Comparison of ENCODE assay signal across 15 cellular contexts in genomic region chr11:77182542-77183420, GRCh38. TPM values are rescaled to one million over a fixed set of nuclear protein-coding genes. Genes with fewer than 3 reads are reported as not detected.
A peak's percentile ranks its signal among the peaks of the same experiment; 100 is the strongest.
DNase-seq lines count a peak whose midpoint lies in the region; ATAC-seq, FAIRE-seq and TF ChIP-seq lines count a peak whose summit lies in the region.
"Had no signal": no experiment of that assay in that cellular context is flagged by ENCODE, and none has a peak within 500 bp of the region (broad histone marks: within the 10 kb centered on the region; RNA-seq: fewer than 3 reads in every experiment).

No MANE protein-coding gene starts in this region.

- H4K91ac ChIP-seq in IMR-90 (ENCODE audit: insufficient read depth, low read depth, low read length) (no peak overlapping the region), neuronal stem cell (ENCODE audit: low read depth, low read length, poor library complexity) (no peak overlapping the region)

- ATAC-seq in Right ventricle myocardium inferior, result no peak
- ATAC-seq in IMR-90 (ENCODE audit: low read depth), result no peak

- no peak for TF ChIP-seq POLR2A in IMR-90 (IDR thresholded peaks at IDR 0.05; ENCODE audit: low read depth, low read length)

- no peak overlapping the region for H3K23ac ChIP-seq in IMR-90 (ENCODE audit: low read depth, low read length)
- H3K23ac ChIP-seq in neuronal stem cell (ENCODE audit: low read depth, low read length, poor library complexity), result no peak overlapping the region

- no peak overlapping the region for H2AFZ ChIP-seq in IMR-90 (replicated peaks; ENCODE audit: low read length, poor library complexity)
- H2AFZ ChIP-seq in neuronal stem cell (ENCODE audit: low read length), result no peak overlapping the region
- H2AFZ ChIP-seq: GM23248 had no signal

- H3K14ac ChIP-seq in IMR-90 (replicated peaks; ENCODE audit: low read depth, low read length) (no peak overlapping the region), neuronal stem cell (ENCODE audit: low read length) (no peak overlapping the region)

- no peak overlapping the region for H2BK15ac ChIP-seq in IMR-90 (ENCODE audit: low read depth, low read length)
- H2BK15ac ChIP-seq in neuronal stem cell (ENCODE audit: low read length), result no peak overlapping the region

- no peak overlapping the region for H3K56ac ChIP-seq in IMR-90 (ENCODE audit: extremely low read depth, insufficient read depth, low read length)

- H2BK5ac ChIP-seq in IMR-90 (ENCODE audit: low read depth, low read length, poor library complexity, severe bottlenecking) (no peak overlapping the region), neuronal stem cell (ENCODE audit: low read length) (no peak overlapping the region)

- H3K4ac ChIP-seq in IMR-90 (ENCODE audit: low read depth, low read length) (no peak overlapping the region), neuronal stem cell (ENCODE audit: low read length) (no peak overlapping the region)

- H2AK5ac ChIP-seq in IMR-90 (ENCODE audit: low read depth, low read length) (no peak overlapping the region), neuronal stem cell (ENCODE audit: low read depth, low read length) (no peak overlapping the region)

- H3K4me3 ChIP-seq in IMR-90 (ENCODE audit: insufficient read depth, low read depth, low read length), result no peak overlapping the region
- no peak overlapping the region for H3K4me3 ChIP-seq in kidney (ENCODE audit: low read length in 2 of 2)
- H3K4me3 ChIP-seq in neuronal stem cell (ENCODE audit: low read length in 2 of 2), result no peak overlapping the region
- H3K4me3 ChIP-seq: BLaER1, GM23248 had no signal

- no peak for TF ChIP-seq RAD21 in IMR-90 (IDR thresholded peaks at IDR 0.05; ENCODE audit: low read length)

- H3K27ac ChIP-seq in IMR-90 (ENCODE audit: insufficient read depth, low read length), result no peak overlapping the region
- H3K27ac ChIP-seq in kidney (ENCODE audit: low read depth in 2 of 2, low read length in 2 of 2), result no peak overlapping the region
- H3K27ac ChIP-seq in neuronal stem cell (replicated peaks; ENCODE audit: low read length), result no peak overlapping the region
- H3K27ac ChIP-seq: BLaER1, GM23248 had no signal

- H3K79me1 ChIP-seq in IMR-90 (ENCODE audit: low read depth in 1 of 2, low read length in 2 of 2) (no peaks in the 10 kb centered on the region), neuronal stem cell (ENCODE audit: low read depth, low read length) (no peaks in the 10 kb centered on the region)

- POLR2A ChIA-PET in IMR-90 (lab: Charles Lee; ENCODE audit: unreplicated experiment), result no interaction called here

- CTCF ChIA-PET in IMR-90 (lab: Yijun Ruan, JAX), result interaction anchor here (1.8 kb wide), 1 partner anchor 55 kb away, joined by 9 read pairs; the partner anchor contains the start of gene MYO7A

- H3K9ac ChIP-seq in IMR-90 (ENCODE audit: low read depth, low read length) (no peak overlapping the region), kidney (ENCODE audit: low read length in 2 of 2) (no peak overlapping the region), neuronal stem cell (ENCODE audit: low read depth, low read length, poor library complexity) (no peak overlapping the region)
- H3K9ac ChIP-seq: BLaER1, GM23248 had no signal

- H3K27me3 ChIP-seq in IMR-90 (ENCODE audit: control insufficient read depth, insufficient read depth, low read length) (peaks cover 39% of the 10 kb centered on the region), neuronal stem cell (ENCODE audit: control insufficient read depth in 3 of 3, insufficient read depth in 3 of 3, low read depth in 1 of 3, low read length in 3 of 3) (no peaks in the 10 kb centered on the region)
- H3K27me3 ChIP-seq: BLaER1 had no signal

- intact Hi-C loops in Right ventricle myocardium inferior (cut with DNase I) (no loop called here), cardiac septum (cut with DNase I) (no loop called here), IMR-90 (cut with micrococcal nuclease) (loop anchor here (10.0 kb wide), 1 partner anchor 258 kb away; no protein-coding TSS in a partner anchor), kidney (cut with DNase I) (no loop called here)

- H2BK120ac ChIP-seq in IMR-90 (ENCODE audit: low read depth, low read length) (no peak overlapping the region), neuronal stem cell (ENCODE audit: low read depth, low read length) (no peak overlapping the region)

- no peaks in the 10 kb centered on the region for H3K9me3 ChIP-seq in IMR-90 (ENCODE audit: control insufficient read depth, insufficient read depth, low read length)
- no peaks in the 10 kb centered on the region for H3K9me3 ChIP-seq in kidney (ENCODE audit: control insufficient read depth in 1 of 2, low read length in 2 of 2)
- no peaks in the 10 kb centered on the region for H3K9me3 ChIP-seq in neuronal stem cell (replicated peaks in 1 of 2; ENCODE audit: control insufficient read depth in 2 of 2, insufficient read depth in 1 of 2, low read depth in 1 of 2, low read length in 2 of 2)
- H3K9me3 ChIP-seq: BLaER1, Caco-2 had no signal

- in situ Hi-C loops in IMR-90 (cut with MboI; ENCODE audit: low sequenced_read_pairs), result loop anchor here (10.0 kb wide), 1 partner anchor 58 kb away; the partner anchor contains the start of gene MYO7A

- H2AK9ac ChIP-seq in IMR-90 (replicated peaks; ENCODE audit: low read depth, low read length, poor library complexity), result peak overlapping the region; percentile 61

- BruUV-seq in IMR-90 (replicated peaks; lab: Mats Ljungman, UMichigan), result no TSS peak

- H3K4me1 ChIP-seq in IMR-90 (ENCODE audit: control insufficient read depth, insufficient read depth, low read length) (no peaks in the 10 kb centered on the region), kidney (ENCODE audit: control insufficient read depth in 1 of 2, insufficient read depth in 1 of 2, low read depth in 1 of 2, low read length in 2 of 2) (peaks cover 0 to 8% of the 10 kb centered on the region in 2 donors), neuronal stem cell (ENCODE audit: control insufficient read depth in 2 of 2, insufficient read depth in 1 of 2, low read depth in 1 of 2, low read length in 2 of 2) (no peaks in the 10 kb centered on the region)
- H3K4me1 ChIP-seq: Caco-2 had no signal

- no peak overlapping the region for H3K18ac ChIP-seq in IMR-90 (ENCODE audit: low read depth, low read length)
- H3K18ac ChIP-seq in neuronal stem cell (ENCODE audit: low read length), result peak overlapping the region; percentile 28

- WGBS in IMR-90 (ENCODE audit: extremely low coverage in 2 of 2, insufficient read length in 1 of 2), 2 experiments, result 68% methylated on average over 9 of the region's 20 CpGs; no CpG with 5 or more reads in 1 of the 2 experiments
- no CpG with 5 or more reads among the region's 20 CpGs for WGBS in neuronal stem cell (ENCODE audit: extremely low coverage in 2 of 2, insufficient read length in 2 of 2, insufficient replicate concordance in 1 of 2), 2 donors

- H3K36me3 ChIP-seq in IMR-90 (ENCODE audit: control insufficient read depth, insufficient read depth, low read length), result no peaks in the 10 kb centered on the region
- H3K36me3 ChIP-seq in kidney (ENCODE audit: control insufficient read depth in 1 of 2, insufficient read depth in 2 of 2, low read length in 2 of 2), result no peaks in the 10 kb centered on the region
- no peaks in the 10 kb centered on the region for H3K36me3 ChIP-seq in neuronal stem cell (replicated peaks in 1 of 2; ENCODE audit: control insufficient read depth in 2 of 2, insufficient read depth in 2 of 2, low read length in 2 of 2)
- H3K36me3 ChIP-seq: BLaER1 had no signal

- no peak for TF ChIP-seq CTCF in IMR-90 (conservative IDR thresholded peaks at IDR 0.05; ENCODE audit: low read depth, low read length)
- TF ChIP-seq CTCF in kidney (IDR thresholded peaks at IDR 0.05; ENCODE audit: borderline replicate concordance, extremely low read depth, insufficient read depth), result no peak

- peak; percentile 63 for DNase-seq in Right ventricle myocardium inferior (ENCODE audit: missing footprints)
- no peak for DNase-seq in cardiac septum (ENCODE audit: low spot score)
- DNase-seq in IMR-90, result no peak
- DNase-seq in kidney, result peak; percentile 59
- DNase-seq in neuronal stem cell (ENCODE audit: low spot score), result no peak
- no peak for DNase-seq in DMS53 treated with DMSO at 0.1 percent for 48 hours (lab: John Stamatoyannopoulos, UW; ENCODE audit: unreplicated experiment)
- DNase-seq in NCI-H526 treated with DMSO at 0.1 percent for 48 hours (lab: John Stamatoyannopoulos, UW), result no peak
- no peak for DNase-seq in DMS79 treated with DMSO at 0.1 percent for 48 hours (lab: John Stamatoyannopoulos, UW)
- DNase-seq: 8988T; AML-193; Caco-2; CD8-positive, alpha-beta memory T cell; GM23248; H7 had no signal

- no peaks in the 10 kb centered on the region for H3K9me1 ChIP-seq in IMR-90 (ENCODE audit: insufficient read depth, low read length)

- no peak overlapping the region for H2BK20ac ChIP-seq in IMR-90 (ENCODE audit: low read depth, low read length)

- H4K8ac ChIP-seq in IMR-90 (ENCODE audit: low read depth in 2 of 2, low read length in 2 of 2) (no peak overlapping the region), neuronal stem cell (ENCODE audit: low read depth, low read length) (no peak overlapping the region)

- no peak overlapping the region for H2BK12ac ChIP-seq in neuronal stem cell (ENCODE audit: low read length)

- no peak overlapping the region for H4K5ac ChIP-seq in IMR-90 (ENCODE audit: low read depth, low read length)

- no peak for FAIRE-seq in kidney (lab: Jason Lieb, UNC)

- H3K4me2 ChIP-seq in IMR-90 (ENCODE audit: low read depth, low read length) (no peak overlapping the region), neuronal stem cell (ENCODE audit: insufficient read depth, low read length, poor library complexity, severe bottlenecking) (no peak overlapping the region)
- H3K4me2 ChIP-seq: BLaER1 had no signal

- H4K20me1 ChIP-seq in IMR-90 (ENCODE audit: insufficient read depth, low read length), result no peaks in the 10 kb centered on the region
- H4K20me1 ChIP-seq: BLaER1 had no signal

- dilution Hi-C loops in IMR-90 (cut with HindIII; ENCODE audit: low sequenced_read_pairs, unreplicated experiment), result no loop called here

TF ChIP-seq in IMR-90, 13 proteins besides CTCF, POLR2A, EP300 and RAD21 (continues in another document):
- TF ChIP-seq CHD1 (IDR thresholded peaks at IDR 0.05; ENCODE audit: low read depth, low read length) (no peak), FOS (IDR thresholded peaks at IDR 0.05; ENCODE audit: low read depth, low read length) (no peak), MXI1 (IDR thresholded peaks at IDR 0.05; ENCODE audit: borderline replicate concordance, low read depth, low read length) (no peak), BHLHE40 (IDR thresholded peaks at IDR 0.05; ENCODE audit: low read depth, low read length) (no peak)

RNA-seq across cellular contexts. Expression of gene MYO7A, which starts 54.7 kb away (rescaled TPM):
- total RNA-seq in Right ventricle myocardium inferior (7.0 TPM), cardiac septum (3.0 TPM), IMR-90 (2012; rRNA removed) (under 0.01 TPM in 1 of 2 replicates, not detected in the other), kidney (10.7 TPM)
- polyA plus RNA-seq in IMR-90 (2012; rRNA removed) (0.01 and 0.02 TPM in 2 replicates), kidney (ENCODE audit: insufficient read depth, low read depth, low replicate concordance) (6.1 TPM)
- polyA plus RNA-seq in IMR-90 (2012; cell fraction: cytosol; rRNA removed), result 0.02 and 0.05 TPM in 2 replicates
- 0.23 and 0.24 TPM in 2 replicates for polyA plus RNA-seq in IMR-90 (2012; cell fraction: nucleus; rRNA removed; ENCODE audit: low replicate concordance)
- polyA plus RNA-seq in neuronal stem cell (2013, experiment 1 of 2), result 0.71 TPM
- polyA plus RNA-seq in neuronal stem cell (2013, experiment 2 of 2), result 0.60 TPM
- total RNA-seq: GM23248 had no signal
- polyA plus RNA-seq: GM23248 had no signal

Comparison
In these comparisons a context has a peak if more than half of its experiments do, and no peak if none do; other contexts are left out.
1. DNase-seq: peak in Right ventricle myocardium inferior (single experiment) and kidney (single experiment); none in cardiac septum (single experiment), IMR-90 (single experiment), neuronal stem cell (single experiment), DMS53 treated with DMSO at 0.1 percent for 48 hours (single experiment), NCI-H526 treated with DMSO at 0.1 percent for 48 hours (single experiment) and DMS79 treated with DMSO at 0.1 percent for 48 hours (single experiment).